8 cellular contexts compared by ENCODE assay signal in the genomic region with DNA sequence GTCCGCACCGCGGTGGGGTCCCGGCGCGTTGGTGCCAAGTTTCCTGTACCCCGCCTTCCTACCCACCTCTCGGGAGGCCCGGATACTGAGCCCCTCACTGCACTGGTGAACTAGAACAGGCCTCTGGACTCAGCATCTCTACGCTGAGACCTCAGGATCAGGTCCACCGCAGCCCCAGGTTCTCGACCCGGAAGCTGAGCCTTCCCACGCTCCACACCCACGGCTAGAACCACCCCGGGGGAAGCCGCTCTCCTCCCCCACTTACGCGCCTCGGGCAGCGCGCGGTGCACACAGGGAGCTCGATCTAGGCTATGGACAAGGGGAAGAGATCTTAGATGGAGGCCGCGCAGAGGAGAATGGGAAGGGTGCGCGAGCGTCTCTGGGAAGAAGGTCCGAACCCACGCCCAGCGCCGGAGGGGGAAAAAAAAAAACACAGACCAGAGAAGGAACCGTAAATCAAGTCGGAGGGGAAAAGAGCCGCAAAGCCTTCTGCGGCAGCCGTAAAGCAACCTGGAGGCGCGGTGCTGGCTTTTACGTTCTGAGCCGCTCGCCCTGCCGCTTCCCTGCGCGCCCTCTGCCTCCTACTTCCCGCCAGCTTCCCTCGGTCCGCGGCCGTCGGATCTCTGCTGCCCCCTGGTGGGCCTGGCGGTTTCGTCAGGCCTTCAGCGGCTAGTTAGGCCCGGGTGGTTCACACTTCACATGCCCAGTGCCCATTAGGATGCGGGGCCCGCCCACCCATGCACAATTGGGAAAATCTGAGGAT. TPM values are rescaled to one million over a fixed set of nuclear protein-coding genes. Genes with fewer than 3 reads are reported as not detected.
DNase-seq lines count a peak whose midpoint lies in the region; ATAC-seq, FAIRE-seq and TF ChIP-seq lines count a peak whose summit lies in the region.

A gene (minus strand): TSS at position 358 of the 763 bp plus-strand sequence. CDS start 16,636 bp downstream, outside the sequence.

- no peaks in the 10 kb centered on the region for H3K36me3 ChIP-seq in SU-DHL-6 (ENCODE audit: low read length)
- no peaks in the 10 kb centered on the region for H3K36me3 ChIP-seq in pancreas
- peaks cover 0 to 7% (median 0%) of the 10 kb centered on the region in 3 donors for H3K36me3 ChIP-seq in tibial nerve

- peak within 1 kb of the TSS; percentile 88 for H3K27ac ChIP-seq in SU-DHL-6 (ENCODE audit: low read depth, low read length)
- peak within 1 kb of the TSS; percentile 65 to 88 (median 83) for H3K27ac ChIP-seq in pancreas
- peak within 1 kb of the TSS; percentile 72 to 91 (median 90) for H3K27ac ChIP-seq in tibial nerve

- peak within 1 kb of the TSS; percentile 89 for H3K9ac ChIP-seq in SU-DHL-6 (ENCODE audit: low read length)

- 0% methylated on average over 51 to 58 of the region's 58 CpGs for WGBS in pancreas, 2 donors
- WGBS in tibial nerve, 2 donors, result 1% methylated on average over 37 to 57 of the region's 58 CpGs

- peak; percentile 67 to 96 for TF ChIP-seq EP300 in tibial nerve (IDR thresholded peaks at IDR 0.05)

- peak; percentile 90 for ATAC-seq in HG02642 (IDR thresholded peaks at IDR 0.05; ENCODE audit: poor library complexity, unreplicated experiment)
- ATAC-seq in Right ventricle myocardium inferior, result peak; percentile 98
- peak; percentile 92 to 96 (median 94) for ATAC-seq in pancreas

- H3K9me3 ChIP-seq in SU-DHL-6 (ENCODE audit: insufficient read depth, low read length), result no peaks in the 10 kb centered on the region
- H3K9me3 ChIP-seq in pancreas, result no peaks in the 10 kb centered on the region
- no peaks in the 10 kb centered on the region for H3K9me3 ChIP-seq in tibial nerve

- TF ChIP-seq POLR2A in tibial nerve (IDR thresholded peaks at IDR 0.05), result peak; percentile 46 to 73

- H3K9me2 ChIP-seq in SU-DHL-6 (replicated peaks; ENCODE audit: insufficient read depth, low read length), result no peaks in the 10 kb centered on the region

- H3K79me2 ChIP-seq in SU-DHL-6 (ENCODE audit: insufficient read depth, low read length), result peaks cover 37% of the 10 kb centered on the region

- TF ChIP-seq CTCF in GM12864 (IDR thresholded peaks at IDR 0.05; ENCODE audit: low read depth, low read length, missing control alignments) (peak; percentile 81), SU-DHL-6 (IDR thresholded peaks at IDR 0.05; ENCODE audit: insufficient read depth, low read length, poor library complexity, severe bottlenecking) (peak; percentile 95), pancreas (IDR thresholded peaks at IDR 0.05) (peak; percentile 87 to 98 (median 96)), tibial nerve (IDR thresholded peaks at IDR 0.05) (peak; percentile 94 to 99 (median 99))

- intact Hi-C loops in Right ventricle myocardium inferior (cut with DNase I) (loop anchor here (1.0 to 10.0 kb wide), 5 partner anchors 41 to 380 kb away; a partner anchor contains a TSS), pancreas (cut with DNase I) (loop anchor here in 2 of 3 donors (5.0 to 10.0 kb wide), 2 partner anchors 377 to 385 kb away; no protein-coding TSS in a partner anchor)

- H3K4me3 ChIP-seq in GM12864 (ENCODE audit: low read depth, low read length), result peak within 1 kb of the TSS; percentile 85
- peak within 1 kb of the TSS; percentile 90 for H3K4me3 ChIP-seq in SU-DHL-6 (ENCODE audit: insufficient read depth, low read length, poor library complexity, severe bottlenecking)
- peak within 1 kb of the TSS; percentile 58 to 77 (median 64) for H3K4me3 ChIP-seq in pancreas
- H3K4me3 ChIP-seq in tibial nerve, result peak within 1 kb of the TSS; percentile 60 to 88 (median 77)

- H3K4me1 ChIP-seq in pancreas, result peaks cover 0 to 6% (median 4%) of the 10 kb centered on the region in 3 donors
- peaks cover 0 to 32% (median 7%) of the 10 kb centered on the region in 4 donors for H3K4me1 ChIP-seq in tibial nerve

- H3K27me3 ChIP-seq in SU-DHL-6 (ENCODE audit: low read length) (no peaks in the 10 kb centered on the region), pancreas (no peaks in the 10 kb centered on the region), tibial nerve (no peaks in the 10 kb centered on the region)

- peaks cover 23% of the 10 kb centered on the region; the same call in 1 of the 2 replicates for H3F3A ChIP-seq in SU-DHL-6 (ENCODE audit: insufficient read depth)

- DNase-seq in GM12864 (ENCODE audit: low read depth) (peak; percentile 97), NCI-H1105 treated with DMSO at 0.1 percent for 48 hours (lab: John Stamatoyannopoulos, UW) (peak; percentile 99), Right ventricle myocardium inferior (ENCODE audit: missing footprints) (peak; percentile 99), pancreas (peak; percentile 97 to 100 (median 97)), tibial nerve (ENCODE audit: low spot score in 2 of 2) (peak; percentile 93 to 95)
- peak; percentile 93 for DNase-seq in activated naive CD8-positive, alpha-beta T cell treated with anti-CD3 and anti-CD28 coated beads, Interleukin-2, amount 50 U/mL, for 16 hours (ENCODE audit: low read depth, low spot score)

- peak within 1 kb of the TSS; percentile 87 for H2AFZ ChIP-seq in SU-DHL-6 (ENCODE audit: low read depth, low read length, severe bottlenecking)

- peak within 1 kb of the TSS; percentile 54 for H3K4me2 ChIP-seq in SU-DHL-6 (ENCODE audit: low read depth, low read length, poor library complexity, severe bottlenecking)

- H4K20me1 ChIP-seq in SU-DHL-6 (ENCODE audit: low read depth, low read length), result no peaks in the 10 kb centered on the region

- FAIRE-seq in pancreas (lab: Jason Lieb, UNC), result peak; percentile 87

RNA-seq across cellular contexts. Expression of the gene that starts here (rescaled TPM):
- total RNA-seq in Right ventricle myocardium inferior, result 7.1 TPM
- total RNA-seq in pancreas, result 10 to 100 TPM in 1 of 6 donors, 1 to 10 TPM in 5; 5.0 to 11.8 (median 6.5) TPM
- 10 to 100 TPM; 13.3 to 15.5 TPM for polyA plus RNA-seq in pancreas
- total RNA-seq in tibial nerve, result 10 to 100 TPM; 26.9 to 61.5 (median 27.9) TPM

Comparison
In these comparisons a context has a peak if more than half of its experiments do, and no peak if none do; other contexts are left out.
1. Peak in every context shown above with its lines: DNase-seq, ATAC-seq, H3K4me3 ChIP-seq and H3K27ac ChIP-seq.